ENCODE assay signal across 18 cellular contexts in the genomic region with DNA sequence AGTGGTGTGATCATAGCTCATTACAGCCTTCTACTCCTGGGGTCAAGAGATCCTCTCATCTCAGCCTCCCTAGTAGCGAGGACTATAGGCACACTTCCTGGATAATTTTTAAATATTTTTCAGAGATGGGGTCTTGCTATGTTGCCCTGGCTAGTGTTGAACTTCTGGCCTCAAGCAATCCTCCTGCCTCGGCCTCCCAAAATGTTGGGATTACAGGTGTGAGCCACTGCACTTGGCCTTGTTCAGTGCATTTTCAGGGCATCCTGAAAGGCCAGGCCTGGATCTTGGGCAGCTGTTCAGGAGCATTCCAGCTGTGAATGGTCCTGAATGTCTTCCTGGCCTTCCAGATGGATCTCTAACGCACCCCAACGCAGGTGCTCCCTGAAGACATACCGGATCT.
A peak's percentile ranks its signal among the peaks of the same experiment; 100 is the strongest.
DNase-seq lines count a peak whose midpoint lies in the region; ATAC-seq, FAIRE-seq and TF ChIP-seq lines count a peak whose summit lies in the region.
"Had no signal": no experiment of that assay in that cellular context is flagged by ENCODE, and none has a peak within 500 bp of the region (broad histone marks: within the 10 kb centered on the region; RNA-seq: fewer than 3 reads in every experiment).

No MANE protein-coding gene starts in this region.

- TF ChIP-seq RAD21 in HCT116 (IDR thresholded peaks at IDR 0.05; ENCODE audit: low read depth), result no peak

- intact Hi-C loops in HCT116 (cut with micrococcal nuclease), result no loop called here

- no peaks in the 10 kb centered on the region for H3K9me2 ChIP-seq in HCT116 (ENCODE audit: insufficient read depth)

- no peak for FAIRE-seq in keratinocyte (lab: Jason Lieb, UNC)

- H3K9ac ChIP-seq in HCT116 (ENCODE audit: low read length), result no peak overlapping the region
- no peak overlapping the region for H3K9ac ChIP-seq in keratinocyte (ENCODE audit: control insufficient read depth, extremely low read depth, insufficient read depth, low read length)

- no peak for TF ChIP-seq CTCF in HCT116 (IDR thresholded peaks at IDR 0.05 in 2 of 3, conservative IDR thresholded peaks at IDR 0.05 in 1 of 3; ENCODE audit: borderline replicate concordance in 1 of 3, insufficient read depth in 1 of 3, low read depth in 2 of 3, low read length in 2 of 3)
- no peak for TF ChIP-seq CTCF in VCaP (conservative IDR thresholded peaks at IDR 0.05)
- TF ChIP-seq CTCF in keratinocyte (optimal IDR thresholded peaks at IDR 0.05 in 1 of 3, IDR thresholded peaks at IDR 0.05 in 1 of 3, conservative IDR thresholded peaks at IDR 0.05 in 1 of 3; ENCODE audit: extremely low read depth in 1 of 3, insufficient read depth in 2 of 3, low read length in 3 of 3), result no peak
- TF ChIP-seq CTCF in thoracic aorta (IDR thresholded peaks at IDR 0.05), result no peak

- no TSS peak for BruUV-seq in HCT116 (replicated peaks; lab: Mats Ljungman, UMichigan)

- no peaks in the 10 kb centered on the region for H3K9me1 ChIP-seq in keratinocyte (ENCODE audit: control insufficient read depth, extremely low read depth, insufficient read depth, low read length)

- no peaks in the 10 kb centered on the region for H3K36me3 ChIP-seq in HCT116 (ENCODE audit: control insufficient read depth in 1 of 2, insufficient read depth in 2 of 2, low read length in 2 of 2)
- H3K36me3 ChIP-seq in keratinocyte (ENCODE audit: control insufficient read depth in 2 of 2, extremely low read depth in 1 of 2, insufficient read depth in 2 of 2, low read length in 2 of 2), result no peaks in the 10 kb centered on the region
- H3K36me3 ChIP-seq in thoracic aorta, result no peaks in the 10 kb centered on the region
- H3K36me3 ChIP-seq: ovary had no signal

- no peaks in the 10 kb centered on the region for H3K79me2 ChIP-seq in HCT116 (ENCODE audit: insufficient read depth, low read length)
- H3K79me2 ChIP-seq in keratinocyte (ENCODE audit: control insufficient read depth, insufficient read depth, low read length), result no peaks in the 10 kb centered on the region

- H3K27ac ChIP-seq in HCT116 (ENCODE audit: low read depth, low read length) (peak overlapping the region; percentile 23; the same call in 1 of the 2 replicates), VCaP (0 out of 2 replicates have a peak overlapping the region, but pooled peaks have one; percentile 3), keratinocyte (ENCODE audit: control insufficient read depth, insufficient read depth, low read length) (peak overlapping the region; percentile 38), thoracic aorta (peak overlapping the region; percentile 34 to 81)
- H3K27ac ChIP-seq: ovary had no signal

- H4K20me1 ChIP-seq in HCT116 (ENCODE audit: insufficient read depth), result no peaks in the 10 kb centered on the region
- H4K20me1 ChIP-seq in keratinocyte (ENCODE audit: control insufficient read depth, extremely low read depth, insufficient read depth, low read length), result no peaks in the 10 kb centered on the region

- no peak overlapping the region for H2AFZ ChIP-seq in HCT116 (ENCODE audit: low read depth, low read length, poor library complexity, severe bottlenecking)
- no peak overlapping the region for H2AFZ ChIP-seq in keratinocyte (ENCODE audit: control insufficient read depth, low read length)

- H3K4me3 ChIP-seq in HCT116 (replicated peaks in 1 of 2; ENCODE audit: low read depth in 1 of 2, low read length in 2 of 2), result no peak overlapping the region
- peak overlapping the region in 1 of 3 experiments; percentile 0 for H3K4me3 ChIP-seq in keratinocyte (ENCODE audit: control insufficient read depth in 2 of 3, extremely low read depth in 1 of 3, insufficient read depth in 2 of 3, low read depth in 1 of 3, low read length in 3 of 3)
- H3K4me3 ChIP-seq in thoracic aorta, result no peak overlapping the region
- H3K4me3 ChIP-seq: ovary had no signal

- DNase-seq in HCT116 (ENCODE audit: low read depth, low spot score) (no peak), keratinocyte (ENCODE audit: low read depth, low spot score) (no peak), thoracic aorta (ENCODE audit: low spot score) (no peak), COLO829 (ENCODE audit: low spot score) (no peak)
- DNase-seq: activated naive CD4-positive, alpha-beta T cell treated with anti-CD3 and anti-CD28 coated beads, Interleukin-2, amount 10 ng/mL, durations not matched to agents 7 days and 5 days; activated T-cell treated with anti-CD3 and anti-CD28 coated beads, Interleukin-2, amount 50 U/mL, for 4 hours; CD4-positive, CD25-positive, alpha-beta regulatory T cell; effector CD8-positive, alpha-beta T cell; glutamatergic neuron; NCI-H1105; NCI-H1930; NCI-H69; ovary; stimulated activated CD4-positive, alpha-beta T cell treated with anti-CD3 and anti-CD28 coated beads, Interleukin-2, amount 100 ng/mL, for 24 hours; T-cell had no signal

- H3K4me2 ChIP-seq in HCT116 (ENCODE audit: low read length) (peak overlapping the region; percentile 70), keratinocyte (ENCODE audit: control insufficient read depth, extremely low read depth, insufficient read depth, low read depth, low read length) (peak overlapping the region; percentile 42)

- no peaks in the 10 kb centered on the region for H3K27me3 ChIP-seq in HCT116 (ENCODE audit: insufficient read depth, low read length)
- H3K27me3 ChIP-seq in keratinocyte (ENCODE audit: control insufficient read depth, extremely low read depth, insufficient read depth, low read length), result no peaks in the 10 kb centered on the region
- no peaks in the 10 kb centered on the region for H3K27me3 ChIP-seq in thoracic aorta (replicated peaks; ENCODE audit: insufficient read depth)
- H3K27me3 ChIP-seq: ovary had no signal

- H3K4me1 ChIP-seq in HCT116 (ENCODE audit: control insufficient read depth in 1 of 2, insufficient read depth in 2 of 2, low read length in 2 of 2) (peaks cover 35 to 61% of the 10 kb centered on the region in 2 experiments), keratinocyte (ENCODE audit: control insufficient read depth, extremely low read depth, insufficient read depth, low read length) (peaks cover 38% of the 10 kb centered on the region), thoracic aorta (ENCODE audit: control insufficient read depth in 1 of 2, low read depth in 2 of 2) (peaks cover 44 to 65% of the 10 kb centered on the region in 2 donors)

- dilution Hi-C loops in keratinocyte (cut with MboI; ENCODE audit: extremely low pct_ligation_motif_present, low sequenced_read_pairs), result no loop called here

- POLR2A ChIA-PET in HCT116 (lab: Charles Lee), result interaction anchor here (1.3 kb wide), 1 partner anchor 96 kb away, joined by 3 read pairs; a partner anchor contains a TSS

- CTCF ChIA-PET in HCT116 (lab: Charles Lee), result interaction anchor here (1.1 kb wide), 1 partner anchor 103 kb away, joined by 3 read pairs; no protein-coding TSS in a partner anchor

- TF ChIP-seq POLR2A in HCT116 (IDR thresholded peaks at IDR 0.05; ENCODE audit: borderline replicate concordance, extremely low read depth, insufficient read depth, insufficient read length), result no peak

- ATAC-seq in HCT116, result no peak
- no peak for ATAC-seq in thoracic aorta (ENCODE audit: insufficient number of reproducible peaks, low FRiP score, low read depth)
- ATAC-seq in GM18870 (IDR thresholded peaks at IDR 0.05; ENCODE audit: unreplicated experiment), result no peak
- no peak for ATAC-seq in HG02623 (IDR thresholded peaks at IDR 0.05; ENCODE audit: unreplicated experiment)
- ATAC-seq: activated T-cell treated with anti-CD3 and anti-CD28 coated beads, Interleukin-2, amount 50 U/mL, for 4 hours; T-cell had no signal

- RAD21 ChIA-PET in HCT116 (lab: Charles Lee; ENCODE audit: low non-redundant PET in 1 of 2, low total read pairs in 2 of 2, uncharacterized antibody in 2 of 2, unreplicated experiment in 2 of 2), result no interaction called here

- H3K9me3 ChIP-seq in HCT116 (ENCODE audit: control insufficient read depth in 1 of 2, insufficient read depth in 1 of 2, low read depth in 1 of 2, low read length in 2 of 2), result no peaks in the 10 kb centered on the region
- no peaks in the 10 kb centered on the region for H3K9me3 ChIP-seq in keratinocyte (ENCODE audit: control insufficient read depth, low read depth, low read length)
- no peaks in the 10 kb centered on the region for H3K9me3 ChIP-seq in thoracic aorta
- H3K9me3 ChIP-seq: ovary had no signal

TF ChIP-seq in HCT116, 20 proteins besides CTCF, POLR2A, EP300 and RAD21 (continues in another document):
- TF ChIP-seq EZH2phosphoT487 (IDR thresholded peaks at IDR 0.05; ENCODE audit: borderline replicate concordance) (no peak), JUND (IDR thresholded peaks at IDR 0.05) (no peak), FOSL1 (IDR thresholded peaks at IDR 0.05; ENCODE audit: low read depth) (no peak), TCF7L2 (IDR thresholded peaks at IDR 0.05; ENCODE audit: borderline replicate concordance, extremely low read depth, insufficient read depth, insufficient read length) (no peak), SP1 (IDR thresholded peaks at IDR 0.05; ENCODE audit: low read depth) (no peak), CEBPB (IDR thresholded peaks at IDR 0.05; ENCODE audit: low read depth) (no peak), EGR1 (IDR thresholded peaks at IDR 0.05; ENCODE audit: low read depth) (no peak), CBX3 (IDR thresholded peaks at IDR 0.05; ENCODE audit: low read depth) (no peak), POLR2AphosphoS5 (IDR thresholded peaks at IDR 0.05; ENCODE audit: low read depth, low read length) (no peak), YY1 (IDR thresholded peaks at IDR 0.05; ENCODE audit: extremely low read depth, insufficient replicate concordance, low read depth, low read length) (no peak), ELF1 (IDR thresholded peaks at IDR 0.05; ENCODE audit: borderline replicate concordance, low read depth) (no peak)
- TF ChIP-seq, protein P1, sequence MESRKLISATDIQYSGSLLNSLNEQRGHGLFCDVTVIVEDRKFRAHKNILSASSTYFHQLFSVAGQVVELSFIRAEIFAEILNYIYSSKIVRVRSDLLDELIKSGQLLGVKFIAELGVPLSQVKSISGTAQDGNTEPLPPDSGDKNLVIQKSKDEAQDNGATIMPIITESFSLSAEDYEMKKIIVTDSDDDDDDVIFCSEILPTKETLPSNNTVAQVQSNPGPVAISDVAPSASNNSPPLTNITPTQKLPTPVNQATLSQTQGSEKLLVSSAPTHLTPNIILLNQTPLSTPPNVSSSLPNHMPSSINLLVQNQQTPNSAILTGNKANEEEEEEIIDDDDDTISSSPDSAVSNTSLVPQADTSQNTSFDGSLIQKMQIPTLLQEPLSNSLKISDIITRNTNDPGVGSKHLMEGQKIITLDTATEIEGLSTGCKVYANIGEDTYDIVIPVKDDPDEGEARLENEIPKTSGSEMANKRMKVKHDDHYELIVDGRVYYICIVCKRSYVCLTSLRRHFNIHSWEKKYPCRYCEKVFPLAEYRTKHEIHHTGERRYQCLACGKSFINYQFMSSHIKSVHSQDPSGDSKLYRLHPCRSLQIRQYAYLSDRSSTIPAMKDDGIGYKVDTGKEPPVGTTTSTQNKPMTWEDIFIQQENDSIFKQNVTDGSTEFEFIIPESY (IDR thresholded peaks at IDR 0.05; ENCODE audit: extremely low read depth, insufficient replicate concordance, low read length), result no peak
- TF ChIP-seq, protein P2, sequence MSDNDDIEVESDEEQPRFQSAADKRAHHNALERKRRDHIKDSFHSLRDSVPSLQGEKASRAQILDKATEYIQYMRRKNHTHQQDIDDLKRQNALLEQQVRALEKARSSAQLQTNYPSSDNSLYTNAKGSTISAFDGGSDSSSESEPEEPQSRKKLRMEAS (IDR thresholded peaks at IDR 0.05), result no peak

Comparison
In these comparisons a context has a peak if more than half of its experiments do, and no peak if none do; other contexts are left out.
1. H3K27ac ChIP-seq: peak in every context shown above with its lines; median percentile 58 in thoracic aorta; 38 in keratinocyte; 23 in HCT116; 3 in VCaP.